Comparison of ENCODE assay signal across 1 cellular context in the genomic region with DNA sequence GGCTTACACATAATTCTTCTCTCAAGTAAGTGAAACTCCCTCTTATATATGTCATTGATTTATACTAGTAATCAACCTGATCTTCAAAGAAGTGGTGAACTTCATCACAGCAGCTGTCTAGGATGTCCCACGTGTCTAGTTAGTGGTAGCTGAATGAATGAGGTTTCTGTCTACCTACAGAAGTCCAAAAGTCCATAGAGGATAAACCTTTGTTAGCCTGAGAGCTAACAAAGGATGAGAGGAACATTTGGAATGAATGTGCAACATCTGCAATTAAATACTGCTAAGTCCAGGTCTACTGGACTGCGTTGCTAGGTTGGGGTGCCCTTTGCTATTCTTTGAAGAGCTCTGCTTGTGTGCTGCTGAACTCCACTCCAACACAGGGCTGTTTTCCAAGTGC.
TF ChIP-seq lines count a peak whose summit lies in the region.

No MANE protein-coding gene starts in this region.

TF ChIP-seq in HepG2, 621 proteins besides CTCF, POLR2A, EP300 and RAD21 (continued from another document and continues in another):
- peak; percentile 71 for TF ChIP-seq ARID5B (CRISPR knock-in tag; IDR thresholded peaks at IDR 0.05)
- TF ChIP-seq ZBTB34 (CRISPR knock-in tag; IDR thresholded peaks at IDR 0.05): no peak
- TF ChIP-seq CCAR2 (optimal IDR thresholded peaks at IDR 0.05; ENCODE audit: low read depth, low read length): no peak
- TF ChIP-seq ZNF513 (CRISPR knock-in tag; conservative IDR thresholded peaks at IDR 0.05): no peak
- no peak for TF ChIP-seq NFYB (CRISPR knock-in tag; IDR thresholded peaks at IDR 0.05)
- TF ChIP-seq, protein P1, sequence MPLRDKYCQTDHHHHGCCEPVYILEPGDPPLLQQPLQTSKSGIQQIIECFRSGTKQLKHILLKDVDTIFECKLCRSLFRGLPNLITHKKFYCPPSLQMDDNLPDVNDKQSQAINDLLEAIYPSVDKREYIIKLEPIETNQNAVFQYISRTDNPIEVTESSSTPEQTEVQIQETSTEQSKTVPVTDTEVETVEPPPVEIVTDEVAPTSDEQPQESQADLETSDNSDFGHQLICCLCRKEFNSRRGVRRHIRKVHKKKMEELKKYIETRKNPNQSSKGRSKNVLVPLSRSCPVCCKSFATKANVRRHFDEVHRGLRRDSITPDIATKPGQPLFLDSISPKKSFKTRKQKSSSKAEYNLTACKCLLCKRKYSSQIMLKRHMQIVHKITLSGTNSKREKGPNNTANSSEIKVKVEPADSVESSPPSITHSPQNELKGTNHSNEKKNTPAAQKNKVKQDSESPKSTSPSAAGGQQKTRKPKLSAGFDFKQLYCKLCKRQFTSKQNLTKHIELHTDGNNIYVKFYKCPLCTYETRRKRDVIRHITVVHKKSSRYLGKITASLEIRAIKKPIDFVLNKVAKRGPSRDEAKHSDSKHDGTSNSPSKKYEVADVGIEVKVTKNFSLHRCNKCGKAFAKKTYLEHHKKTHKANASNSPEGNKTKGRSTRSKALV (CRISPR knock-in tag; IDR thresholded peaks at IDR 0.05): no peak
- no peak for TF ChIP-seq SPEN (CRISPR knock-in tag; IDR thresholded peaks at IDR 0.05; ENCODE audit: low read depth)
- TF ChIP-seq MLLT10 (CRISPR knock-in tag; IDR thresholded peaks at IDR 0.05): no peak
- no peak for TF ChIP-seq KDM1A (CRISPR knock-in tag; IDR thresholded peaks at IDR 0.05)
- no peak for TF ChIP-seq SRY (CRISPR knock-in tag; IDR thresholded peaks at IDR 0.05)
- TF ChIP-seq THAP11 (CRISPR knock-in tag; IDR thresholded peaks at IDR 0.05): no peak
- no peak for TF ChIP-seq ZNF354B (CRISPR knock-in tag; IDR thresholded peaks at IDR 0.05)
- no peak for TF ChIP-seq KAT8 (CRISPR knock-in tag; IDR thresholded peaks at IDR 0.05)
- no peak for TF ChIP-seq ZNF121 (CRISPR knock-in tag; IDR thresholded peaks at IDR 0.05)
- TF ChIP-seq HNF4A (CRISPR knock-in tag; IDR thresholded peaks at IDR 0.05): peak; percentile 79
- no peak for TF ChIP-seq ZNF709 (CRISPR knock-in tag; IDR thresholded peaks at IDR 0.05)
- no peak for TF ChIP-seq ZBTB25 (CRISPR knock-in tag; IDR thresholded peaks at IDR 0.05)
- TF ChIP-seq MYNN (CRISPR knock-in tag; IDR thresholded peaks at IDR 0.05; ENCODE audit: low read depth): no peak
- TF ChIP-seq PLRG1 (conservative IDR thresholded peaks at IDR 0.05): no peak
- TF ChIP-seq, protein P2, sequence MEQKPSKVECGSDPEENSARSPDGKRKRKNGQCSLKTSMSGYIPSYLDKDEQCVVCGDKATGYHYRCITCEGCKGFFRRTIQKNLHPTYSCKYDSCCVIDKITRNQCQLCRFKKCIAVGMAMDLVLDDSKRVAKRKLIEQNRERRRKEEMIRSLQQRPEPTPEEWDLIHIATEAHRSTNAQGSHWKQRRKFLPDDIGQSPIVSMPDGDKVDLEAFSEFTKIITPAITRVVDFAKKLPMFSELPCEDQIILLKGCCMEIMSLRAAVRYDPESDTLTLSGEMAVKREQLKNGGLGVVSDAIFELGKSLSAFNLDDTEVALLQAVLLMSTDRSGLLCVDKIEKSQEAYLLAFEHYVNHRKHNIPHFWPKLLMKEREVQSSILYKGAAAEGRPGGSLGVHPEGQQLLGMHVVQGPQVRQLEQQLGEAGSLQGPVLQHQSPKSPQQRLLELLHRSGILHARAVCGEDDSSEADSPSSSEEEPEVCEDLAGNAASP (CRISPR knock-in tag; IDR thresholded peaks at IDR 0.05; ENCODE audit: borderline replicate concordance): no peak
- no peak for TF ChIP-seq POGZ (CRISPR knock-in tag; IDR thresholded peaks at IDR 0.05)
- TF ChIP-seq REL (CRISPR knock-in tag; conservative IDR thresholded peaks at IDR 0.05): no peak
- no peak for TF ChIP-seq ZFP36L2 (CRISPR knock-in tag; IDR thresholded peaks at IDR 0.05)
- no peak for TF ChIP-seq ZZZ3 (CRISPR knock-in tag; IDR thresholded peaks at IDR 0.05; ENCODE audit: borderline replicate concordance)
- no peak for TF ChIP-seq STAG1 (CRISPR knock-in tag; IDR thresholded peaks at IDR 0.05)
- no peak for TF ChIP-seq NCOA2 (CRISPR knock-in tag; IDR thresholded peaks at IDR 0.05)
- TF ChIP-seq ZNF530 (CRISPR knock-in tag; IDR thresholded peaks at IDR 0.05; ENCODE audit: low read depth): no peak
- no peak for TF ChIP-seq RBAK (CRISPR knock-in tag; IDR thresholded peaks at IDR 0.05)
- no peak for TF ChIP-seq YEATS4 (CRISPR knock-in tag; IDR thresholded peaks at IDR 0.05; ENCODE audit: borderline replicate concordance)
- no peak for TF ChIP-seq ZNF136 (CRISPR knock-in tag; IDR thresholded peaks at IDR 0.05; ENCODE audit: low read depth)
- TF ChIP-seq, protein P3, sequence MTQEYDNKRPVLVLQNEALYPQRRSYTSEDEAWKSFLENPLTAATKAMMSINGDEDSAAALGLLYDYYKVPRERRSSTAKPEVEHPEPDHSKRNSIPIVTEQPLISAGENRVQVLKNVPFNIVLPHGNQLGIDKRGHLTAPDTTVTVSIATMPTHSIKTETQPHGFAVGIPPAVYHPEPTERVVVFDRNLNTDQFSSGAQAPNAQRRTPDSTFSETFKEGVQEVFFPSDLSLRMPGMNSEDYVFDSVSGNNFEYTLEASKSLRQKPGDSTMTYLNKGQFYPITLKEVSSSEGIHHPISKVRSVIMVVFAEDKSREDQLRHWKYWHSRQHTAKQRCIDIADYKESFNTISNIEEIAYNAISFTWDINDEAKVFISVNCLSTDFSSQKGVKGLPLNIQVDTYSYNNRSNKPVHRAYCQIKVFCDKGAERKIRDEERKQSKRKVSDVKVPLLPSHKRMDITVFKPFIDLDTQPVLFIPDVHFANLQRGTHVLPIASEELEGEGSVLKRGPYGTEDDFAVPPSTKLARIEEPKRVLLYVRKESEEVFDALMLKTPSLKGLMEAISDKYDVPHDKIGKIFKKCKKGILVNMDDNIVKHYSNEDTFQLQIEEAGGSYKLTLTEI (CRISPR knock-in tag; conservative IDR thresholded peaks at IDR 0.05): no peak
- TF ChIP-seq MTA1 (CRISPR knock-in tag; IDR thresholded peaks at IDR 0.05; ENCODE audit: borderline replicate concordance): no peak
- no peak for TF ChIP-seq ZNF557 (CRISPR knock-in tag; IDR thresholded peaks at IDR 0.05)
- TF ChIP-seq GPN1 (CRISPR knock-in tag; IDR thresholded peaks at IDR 0.05; ENCODE audit: borderline replicate concordance): no peak
- TF ChIP-seq MTF1 (CRISPR knock-in tag; IDR thresholded peaks at IDR 0.05): no peak
- no peak for TF ChIP-seq RAD51 (IDR thresholded peaks at IDR 0.05; ENCODE audit: borderline replicate concordance)
- TF ChIP-seq HOXA5 (CRISPR knock-in tag; IDR thresholded peaks at IDR 0.05): no peak
- TF ChIP-seq BCL6 (CRISPR knock-in tag; IDR thresholded peaks at IDR 0.05): peak; percentile 86
- no peak for TF ChIP-seq ASH2L (IDR thresholded peaks at IDR 0.05; ENCODE audit: insufficient read length, low read depth, low read length)
- no peak for TF ChIP-seq ZNF574 (CRISPR knock-in tag; IDR thresholded peaks at IDR 0.05)
- no peak for TF ChIP-seq DPF2 (CRISPR knock-in tag; IDR thresholded peaks at IDR 0.05; ENCODE audit: borderline replicate concordance, low read depth)
- peak; percentile 47 for TF ChIP-seq PHF21A (CRISPR knock-in tag; IDR thresholded peaks at IDR 0.05)
- TF ChIP-seq ZNF180 (CRISPR knock-in tag; IDR thresholded peaks at IDR 0.05; ENCODE audit: borderline replicate concordance, low read depth): no peak
- peak; percentile 66; the same call in 1 of the 2 replicates for TF ChIP-seq NCOR1 (IDR thresholded peaks at IDR 0.05; ENCODE audit: borderline replicate concordance, low read length)
- TF ChIP-seq ZFP62 (CRISPR knock-in tag; IDR thresholded peaks at IDR 0.05): no peak
- TF ChIP-seq SOX5 (CRISPR knock-in tag; IDR thresholded peaks at IDR 0.05; ENCODE audit: borderline replicate concordance): peak; percentile 88
- peak; percentile 46; the same call in 1 of the 2 replicates for TF ChIP-seq HMG20A (CRISPR knock-in tag; IDR thresholded peaks at IDR 0.05; ENCODE audit: borderline replicate concordance)
- TF ChIP-seq ZNF20 (CRISPR knock-in tag; IDR thresholded peaks at IDR 0.05): no peak
- TF ChIP-seq ATRX (CRISPR knock-in tag; IDR thresholded peaks at IDR 0.05; ENCODE audit: borderline replicate concordance): no peak
- no peak for TF ChIP-seq ZNF296 (CRISPR knock-in tag; conservative IDR thresholded peaks at IDR 0.05)
- no peak for TF ChIP-seq ZNF619 (CRISPR knock-in tag; IDR thresholded peaks at IDR 0.05)
- no peak for TF ChIP-seq ZNF75D (CRISPR knock-in tag; IDR thresholded peaks at IDR 0.05; ENCODE audit: borderline replicate concordance)
- no peak for TF ChIP-seq KMT2A (CRISPR knock-in tag; IDR thresholded peaks at IDR 0.05)
- TF ChIP-seq PTBP1 (IDR thresholded peaks at IDR 0.05; ENCODE audit: low read depth, low read length, poor library complexity, severe bottlenecking): no peak
